ENCODE assay signal across 10 cellular contexts in the genomic region with DNA sequence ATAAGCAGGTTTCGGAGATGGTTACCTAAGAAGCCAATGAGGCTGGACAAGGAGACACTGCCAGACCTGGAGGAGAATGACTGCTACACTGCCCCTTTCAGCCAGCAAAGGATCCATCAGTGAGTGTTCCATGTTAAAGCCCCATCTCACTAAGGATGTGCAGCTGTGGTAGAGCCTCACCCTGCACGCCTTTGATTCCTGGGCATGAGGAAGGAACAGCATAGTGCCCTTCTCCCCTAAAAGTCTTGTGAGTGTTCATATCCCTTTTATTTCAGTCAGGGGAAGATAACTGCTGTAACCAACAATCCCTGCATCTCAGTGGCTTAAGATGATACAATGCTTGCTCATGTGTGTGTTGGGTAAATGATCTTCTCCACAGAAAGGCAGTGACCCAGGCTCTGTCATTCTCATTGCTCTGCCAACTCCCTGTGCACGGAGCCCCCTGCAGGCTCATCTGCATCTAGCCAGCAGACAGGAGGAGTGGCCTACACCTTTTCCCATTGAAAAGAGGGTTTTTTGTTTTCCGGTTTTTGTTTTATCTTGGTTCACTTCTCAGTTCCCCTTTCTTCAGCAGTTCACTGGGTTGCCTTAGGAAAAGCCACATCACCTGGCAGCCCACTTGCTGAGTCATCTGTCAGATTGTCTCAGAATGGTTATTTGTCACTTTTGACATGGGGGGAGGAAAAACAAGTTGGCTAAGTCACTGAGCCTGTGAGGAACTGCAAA.
DNase-seq lines count a peak whose midpoint lies in the region; ATAC-seq, FAIRE-seq and TF ChIP-seq lines count a peak whose summit lies in the region.
"Had no signal": no experiment of that assay in that cellular context is flagged by ENCODE, and none has a peak within 500 bp of the region (broad histone marks: within the 10 kb centered on the region; RNA-seq: fewer than 3 reads in every experiment).

No MANE protein-coding gene starts in this region.

- H3K36me3 Mint-ChIP-seq in WTC11, result no peaks in the 10 kb centered on the region

- H3K27ac Mint-ChIP-seq in WTC11, result peak overlapping the region; percentile 99

- H2AFZ ChIP-seq in HepG2 (ENCODE audit: low read length), result no peak overlapping the region

- POLR2A ChIA-PET in AG04450 (lab: Yijun Ruan, JAX) (no interaction called here), HEK293T (lab: Yijun Ruan, JAX) (no interaction called here), WTC11 (lab: Charles Lee) (no interaction called here), HepG2 (lab: Yijun Ruan, JAX) (no interaction called here)

- H3K9me3 ChIP-seq in AG04450 (ENCODE audit: control insufficient read depth, insufficient read depth, low read length) (no peaks in the 10 kb centered on the region), HepG2 (ENCODE audit: low read length) (no peaks in the 10 kb centered on the region)

- peak; percentile 95 for ATAC-seq in WTC11
- ATAC-seq in HepG2, result peak; percentile 97
- ATAC-seq: Panc1 had no signal

- in situ Hi-C loops in HepG2 (cut with HindIII; ENCODE audit: extremely low pct_ligation_motif_present, low pct_unique_long_range_greater_than_20kb), result no loop called here

- TF ChIP-seq EP300 in HepG2 (IDR thresholded peaks at IDR 0.05; ENCODE audit: low read depth in 2 of 2, low read length in 2 of 2), result no peak
- no peak for TF ChIP-seq EP300 in HepG2 (CRISPR knock-in tag; IDR thresholded peaks at IDR 0.05; ENCODE audit: borderline replicate concordance)

- H3K9ac ChIP-seq in HepG2 (ENCODE audit: insufficient read depth, low read depth, low read length), result no peak overlapping the region

- DNase-seq in AG04450 (ENCODE audit: low read depth, low spot score) (peak; percentile 11), GM12891 (ENCODE audit: insufficient read length, low spot score) (peak; percentile 42), HEK293T (ENCODE audit: extremely low spot score) (peak; percentile 40), KG1 (lab: John Stamatoyannopoulos, UW) (peak; percentile 14), WTC11 (ENCODE audit: low spot score) (peak; percentile 65), HepG2 (ENCODE audit: low spot score) (peak; percentile 20), NCI-H526 treated with DMSO at 0.1 percent for 48 hours (lab: John Stamatoyannopoulos, UW) (no peak)
- no peak for DNase-seq in activated CD8-positive, alpha-beta memory T cell treated with anti-CD3 and anti-CD28 coated beads for 24 hours

- no peaks in the 10 kb centered on the region for H3K4me1 ChIP-seq in HepG2 (ENCODE audit: insufficient read depth, low read length)

- no peaks in the 10 kb centered on the region for H4K20me1 ChIP-seq in HepG2 (ENCODE audit: insufficient read depth, low read length)

- H3K4me1 Mint-ChIP-seq in WTC11, result peaks cover 29% of the 10 kb centered on the region

- FAIRE-seq in GM12891 (lab: Jason Lieb, UNC) (peak; percentile 94), HepG2 (lab: Jason Lieb, UNC) (peak; percentile 32)
- FAIRE-seq: islet of Langerhans had no signal

- H3K9me3 Mint-ChIP-seq in WTC11, result peaks cover 6% of the 10 kb centered on the region; the same call in 1 of the 2 replicates

- no peaks in the 10 kb centered on the region for H3K27me3 ChIP-seq in AG04450 (ENCODE audit: control insufficient read depth, insufficient read depth, low read length)
- no peaks in the 10 kb centered on the region for H3K27me3 ChIP-seq in HepG2 (ENCODE audit: control insufficient read depth in 1 of 2, insufficient read depth in 2 of 2, low read length in 2 of 2)

- WGBS in HepG2 (ENCODE audit: low lambda C conversion rate), result 2% methylated on average over 2 of the region's 4 CpGs

- TF ChIP-seq POLR2A in GM12891 (IDR thresholded peaks at IDR 0.05; ENCODE audit: low read depth, low read length) (no peak), HepG2 (IDR thresholded peaks at IDR 0.05; ENCODE audit: insufficient read depth in 1 of 2, low read depth in 2 of 2, low read length in 2 of 2) (no peak)

- TF ChIP-seq RAD21 in HepG2 (CRISPR knock-in tag; IDR thresholded peaks at IDR 0.05), result no peak

- peak overlapping the region; percentile 43 for H3K4me3 Mint-ChIP-seq in WTC11

- intact Hi-C loops in HepG2 (cut with micrococcal nuclease; ENCODE audit: unreplicated experiment), result no loop called here

- CTCF ChIA-PET in AG04450 (lab: Charles Lee), result interaction anchor here (0.6 kb wide), 1 partner anchor 247 kb away, joined by 3 read pairs; no protein-coding TSS in a partner anchor
- CTCF ChIA-PET in HEK293T (lab: Yijun Ruan, JAX), result interaction anchor here (0.6 kb wide), 1 partner anchor 168 kb away, joined by 3 read pairs; no protein-coding TSS in a partner anchor
- CTCF ChIA-PET in WTC11 (lab: Charles Lee), result interaction anchor here (1.0 kb wide), 1 partner anchor 160 kb away, joined by 4 read pairs; no protein-coding TSS in a partner anchor
- CTCF ChIA-PET in HepG2 (lab: Yijun Ruan, JAX; ENCODE audit: low intra/inter-chr PET ratio, low total read pairs), result no interaction called here

- H3K27ac ChIP-seq in AG04450 (ENCODE audit: low read depth, low read length), result no peak overlapping the region
- no peak overlapping the region for H3K27ac ChIP-seq in HepG2 (ENCODE audit: extremely low read length, insufficient read depth, low read length)

- H3K4me2 ChIP-seq in HepG2 (ENCODE audit: low read depth, low read length), result no peak overlapping the region

- no peaks in the 10 kb centered on the region for H3K79me2 ChIP-seq in HepG2 (ENCODE audit: insufficient read depth, low read length)

- H3K4me3 ChIP-seq in AG04450 (ENCODE audit: low read depth, low read length), result no peak overlapping the region
- no peak overlapping the region for H3K4me3 ChIP-seq in HepG2 (replicated peaks in 1 of 3; ENCODE audit: insufficient read depth in 1 of 3, low read depth in 2 of 3, low read length in 3 of 3)

- TF ChIP-seq CTCF in AG04450 (IDR thresholded peaks at IDR 0.05; ENCODE audit: low read depth, low read length) (peak; percentile 66), WTC11 (IDR thresholded peaks at IDR 0.05) (0 out of 2 replicates have a peak, but pooled peaks have one; percentile 21), HepG2 (CRISPR knock-in tag; IDR thresholded peaks at IDR 0.05) (peak; percentile 48)

- BruUV-seq in HepG2 (replicated peaks; lab: Mats Ljungman, UMichigan), result no TSS peak

- H3K36me3 ChIP-seq in HepG2 (replicated peaks in 1 of 2; ENCODE audit: control insufficient read depth in 1 of 2, insufficient read depth in 2 of 2, low read length in 2 of 2), result no peaks in the 10 kb centered on the region

- no peaks in the 10 kb centered on the region for H3K27me3 Mint-ChIP-seq in WTC11 (ENCODE audit: low read depth)

TF ChIP-seq in GM12891, 5 proteins besides CTCF, POLR2A, EP300 and RAD21:
- no peak for TF ChIP-seq POU2F2 (IDR thresholded peaks at IDR 0.05; ENCODE audit: low read depth, low read length)
- no peak for TF ChIP-seq TAF1 (IDR thresholded peaks at IDR 0.05; ENCODE audit: low read depth, low read length)
- no peak for TF ChIP-seq POLR2AphosphoS5 (IDR thresholded peaks at IDR 0.05; ENCODE audit: low read depth, low read length)
- peak; percentile 17 for TF ChIP-seq PAX5 (IDR thresholded peaks at IDR 0.05; ENCODE audit: insufficient read depth, low read length, severe bottlenecking)
- TF ChIP-seq SPI1 (IDR thresholded peaks at IDR 0.05; ENCODE audit: low read depth, low read length), result peak; percentile 99

TF ChIP-seq in HEK293T, 16 proteins besides CTCF, POLR2A, EP300 and RAD21:
- TF ChIP-seq FOXA1 (IDR thresholded peaks at IDR 0.05), result no peak
- no peak for TF ChIP-seq FOXK2 (IDR thresholded peaks at IDR 0.05)
- no peak for TF ChIP-seq CTBP1 (IDR thresholded peaks at IDR 0.05; ENCODE audit: borderline replicate concordance)
- no peak for TF ChIP-seq ZNF384 (IDR thresholded peaks at IDR 0.05)
- TF ChIP-seq TARDBP (IDR thresholded peaks at IDR 0.05), result no peak
- no peak for TF ChIP-seq SP1 (IDR thresholded peaks at IDR 0.05)

TF ChIP-seq in HepG2, 621 proteins besides CTCF, POLR2A, EP300 and RAD21:
- no peak for TF ChIP-seq ADNP (CRISPR knock-in tag; IDR thresholded peaks at IDR 0.05)
- TF ChIP-seq NFE2L2 (IDR thresholded peaks at IDR 0.05; ENCODE audit: low read length), result 0 out of 2 replicates have a peak, but pooled peaks have one; percentile 8

Comparison
In these comparisons a context has a peak if more than half of its experiments do, and no peak if none do; other contexts are left out.
1. DNase-seq: peak in AG04450 (single experiment), GM12891 (single experiment), HEK293T (single experiment), KG1 (single experiment), WTC11 (single experiment) and HepG2 (single experiment); none in NCI-H526 treated with DMSO at 0.1 percent for 48 hours (single experiment) and activated CD8-positive, alpha-beta memory T cell treated with anti-CD3 and anti-CD28 coated beads for 24 hours (single experiment).
2. Peak in every context shown above with its lines, with median percentiles within 50 percentile points of each other: CTCF ChIP-seq.